ENCODE assay signal across 1 cellular context in genomic region chr7:135743907-135744789, GRCh38.
TF ChIP-seq lines count a peak whose summit lies in the region.

No MANE protein-coding gene starts in this region.

TF ChIP-seq in H1, 55 proteins besides CTCF, POLR2A, EP300 and RAD21:
- TF ChIP-seq MAX (IDR thresholded peaks at IDR 0.05) = no peak
- TF ChIP-seq CEBPB (IDR thresholded peaks at IDR 0.05; ENCODE audit: low read depth, low read length) = no peak
- TF ChIP-seq HDAC2 (IDR thresholded peaks at IDR 0.05; ENCODE audit: borderline replicate concordance in 1 of 2, low read depth in 2 of 2, low read length in 2 of 2) = no peak
- TF ChIP-seq TCF12 (IDR thresholded peaks at IDR 0.05; ENCODE audit: low read depth, low read length) = no peak
- no peak for TF ChIP-seq CBX8 (IDR thresholded peaks at IDR 0.05; ENCODE audit: borderline replicate concordance, low read depth, low read length)
- no peak for TF ChIP-seq PHF8 (conservative IDR thresholded peaks at IDR 0.05; ENCODE audit: low read depth, low read length)
- TF ChIP-seq SP1 (IDR thresholded peaks at IDR 0.05; ENCODE audit: low read depth, low read length) = no peak
- no peak for TF ChIP-seq RXRA (IDR thresholded peaks at IDR 0.05; ENCODE audit: insufficient read depth, low read depth, low read length)
- TF ChIP-seq GABPA (IDR thresholded peaks at IDR 0.05; ENCODE audit: borderline replicate concordance, insufficient read depth, low read length) = no peak
- no peak for TF ChIP-seq SRF (IDR thresholded peaks at IDR 0.05; ENCODE audit: low read depth, low read length)
- no peak for TF ChIP-seq JUND (IDR thresholded peaks at IDR 0.05; ENCODE audit: low read length)
- TF ChIP-seq RNF2 (IDR thresholded peaks at IDR 0.05; ENCODE audit: borderline replicate concordance, low read depth, low read length, missing control alignments, poor library complexity, severe bottlenecking) = no peak
- no peak for TF ChIP-seq CHD1 (IDR thresholded peaks at IDR 0.05; ENCODE audit: low read depth, low read length)
- no peak for TF ChIP-seq HDAC6 (IDR thresholded peaks at IDR 0.05; ENCODE audit: low read depth, low read length)
- TF ChIP-seq TBP (IDR thresholded peaks at IDR 0.05; ENCODE audit: low read depth, low read length) = no peak
- no peak for TF ChIP-seq RBBP5 (IDR thresholded peaks at IDR 0.05; ENCODE audit: borderline replicate concordance, low read depth, low read length)
- no peak for TF ChIP-seq BACH1 (IDR thresholded peaks at IDR 0.05; ENCODE audit: low read length)
- no peak for TF ChIP-seq KDM1A (IDR thresholded peaks at IDR 0.05; ENCODE audit: borderline replicate concordance, low read length)
- no peak for TF ChIP-seq ATF3 (IDR thresholded peaks at IDR 0.05; ENCODE audit: insufficient read depth, low read depth, low read length)
